Comparison of ENCODE assay signal across 23 cellular contexts in genomic region chr9:91842358-91842757, GRCh38.
DNase-seq lines count a peak whose midpoint lies in the region; ATAC-seq and TF ChIP-seq lines count a peak whose summit lies in the region.
"Had no signal": no experiment of that assay in that cellular context is flagged by ENCODE, and none has a peak within 500 bp of the region (broad histone marks: within the 10 kb centered on the region; RNA-seq: fewer than 3 reads in every experiment).

No MANE protein-coding gene starts in this region.

- H3K4me3 Mint-ChIP-seq in natural killer cell, result no peak overlapping the region
- H3K4me3 Mint-ChIP-seq in immature natural killer cell, result no peak overlapping the region
- H3K4me3 Mint-ChIP-seq: CD4-positive, alpha-beta T cell had no signal

- H2BK5ac ChIP-seq in neuronal stem cell (ENCODE audit: low read length), result no peak overlapping the region

- peak overlapping the region; percentile 72 for H3K9ac ChIP-seq in neuronal stem cell (ENCODE audit: low read depth, low read length, poor library complexity)

- H3K36me3 Mint-ChIP-seq in natural killer cell (no peaks in the 10 kb centered on the region), immature natural killer cell (no peaks in the 10 kb centered on the region)

- no peak for TF ChIP-seq EP300 in esophagus muscularis mucosa (IDR thresholded peaks at IDR 0.05)
- no peak for TF ChIP-seq EP300 in transverse colon (IDR thresholded peaks at IDR 0.05; ENCODE audit: low read depth)

- H3K27me3 Mint-ChIP-seq in natural killer cell (ENCODE audit: low read depth in 2 of 2), result peaks cover 19 to 24% of the 10 kb centered on the region in 2 donors
- peaks cover 7 to 11% (median 9%) of the 10 kb centered on the region in 3 donors for H3K27me3 Mint-ChIP-seq in immature natural killer cell (ENCODE audit: low read depth in 3 of 3)

- no peak overlapping the region for H2BK120ac ChIP-seq in neuronal stem cell (ENCODE audit: low read depth, low read length)

- H3K4me1 ChIP-seq in esophagus muscularis mucosa (peaks cover 10 to 86% (median 81%) of the 10 kb centered on the region in 4 donors), neuronal stem cell (ENCODE audit: control insufficient read depth in 2 of 2, insufficient read depth in 1 of 2, low read depth in 1 of 2, low read length in 2 of 2) (peaks cover 27 to 29% of the 10 kb centered on the region in 2 donors), transverse colon (peaks cover 13 to 40% (median 32%) of the 10 kb centered on the region in 4 donors)
- H3K4me1 ChIP-seq: SJSA1 had no signal

- H2BK15ac ChIP-seq in neuronal stem cell (ENCODE audit: low read length), result no peak overlapping the region

- no peak overlapping the region for H3K14ac ChIP-seq in neuronal stem cell (ENCODE audit: low read length)

- 68% methylated on average over 7 of the region's 7 CpGs for WGBS in esophagus muscularis mucosa
- WGBS in neuronal stem cell (ENCODE audit: extremely low coverage in 2 of 2, insufficient read length in 2 of 2, insufficient replicate concordance in 1 of 2), 2 donors, result no CpG with 5 or more reads among the region's 7 CpGs
- 64% methylated on average over 7 of the region's 7 CpGs; no CpG with 5 or more reads in 1 of the 2 donors for WGBS in transverse colon (ENCODE audit: low coverage in 1 of 2), 2 donors

- H4K8ac ChIP-seq in neuronal stem cell (ENCODE audit: low read depth, low read length), result no peak overlapping the region

- in situ Hi-C loops in transverse colon (cut with MboI; ENCODE audit: low pct_ligation_motif_present in 1 of 4, low pct_unique_long_range_greater_than_20kb in 1 of 4, low sequenced_read_pairs in 3 of 4), result no loop called here

- TF ChIP-seq POLR2A in esophagus muscularis mucosa (IDR thresholded peaks at IDR 0.05; ENCODE audit: low read depth) (no peak), transverse colon (IDR thresholded peaks at IDR 0.05) (no peak)

- H2BK12ac ChIP-seq in neuronal stem cell (ENCODE audit: low read length), result no peak overlapping the region

- intact Hi-C loops in esophagus muscularis mucosa (cut with DNase I) (no loop called here), transverse colon (cut with DNase I; ENCODE audit: low total_unique reads) (loop anchor here (10.0 kb wide), 1 partner anchor 102 kb away; no protein-coding TSS in a partner anchor), natural killer cell (cut with micrococcal nuclease) (no loop called here)

- H3K4me3 ChIP-seq in H7 (ENCODE audit: insufficient read depth, low read depth, low read length), result no peak overlapping the region
- H3K4me3 ChIP-seq in esophagus muscularis mucosa, result no peak overlapping the region
- H3K4me3 ChIP-seq in neuronal stem cell (ENCODE audit: low read length in 2 of 2), result no peak overlapping the region
- no peak overlapping the region for H3K4me3 ChIP-seq in transverse colon
- H3K4me3 ChIP-seq: PC-9, SJSA1 had no signal

- no peak for TF ChIP-seq CTCF in esophagus muscularis mucosa (IDR thresholded peaks at IDR 0.05)
- TF ChIP-seq CTCF in transverse colon (IDR thresholded peaks at IDR 0.05), result no peak
- TF ChIP-seq CTCF in natural killer cell (IDR thresholded peaks at IDR 0.05), result no peak

- H3K9me3 Mint-ChIP-seq in natural killer cell (no peaks in the 10 kb centered on the region), immature natural killer cell (no peaks in the 10 kb centered on the region)
- H3K9me3 Mint-ChIP-seq: CD4-positive, alpha-beta T cell had no signal

- H3K23ac ChIP-seq in neuronal stem cell (ENCODE audit: low read depth, low read length, poor library complexity), result no peak overlapping the region

- H3K9me3 ChIP-seq in esophagus muscularis mucosa, result no peaks in the 10 kb centered on the region
- H3K9me3 ChIP-seq in neuronal stem cell (replicated peaks in 1 of 2; ENCODE audit: control insufficient read depth in 2 of 2, insufficient read depth in 1 of 2, low read depth in 1 of 2, low read length in 2 of 2), result no peaks in the 10 kb centered on the region
- no peaks in the 10 kb centered on the region for H3K9me3 ChIP-seq in transverse colon
- H3K9me3 ChIP-seq: SJSA1 had no signal

- peak overlapping the region; percentile 11 for H4K91ac ChIP-seq in neuronal stem cell (ENCODE audit: low read depth, low read length, poor library complexity)

- H3K36me3 ChIP-seq in H7 (replicated peaks; ENCODE audit: control insufficient read depth, insufficient read depth, low read length) (no peaks in the 10 kb centered on the region), esophagus muscularis mucosa (no peaks in the 10 kb centered on the region), neuronal stem cell (replicated peaks in 1 of 2; ENCODE audit: control insufficient read depth in 2 of 2, insufficient read depth in 2 of 2, low read length in 2 of 2) (no peaks in the 10 kb centered on the region), transverse colon (no peaks in the 10 kb centered on the region)
- H3K36me3 ChIP-seq: SJSA1 had no signal

- H3K79me1 ChIP-seq in neuronal stem cell (ENCODE audit: low read depth, low read length), result peaks cover 9% of the 10 kb centered on the region

- H3K27ac ChIP-seq in esophagus muscularis mucosa (replicated peaks in 1 of 4), result peak overlapping the region; percentile 71 to 87 (median 78)
- no peak overlapping the region for H3K27ac ChIP-seq in neuronal stem cell (replicated peaks; ENCODE audit: low read length)
- H3K27ac ChIP-seq in transverse colon, result peak overlapping the region in 3 of 4 donors; percentile 69 to 84 (median 73)
- H3K27ac ChIP-seq: PC-9, SJSA1 had no signal

- H3K27ac Mint-ChIP-seq in natural killer cell (no peak overlapping the region), immature natural killer cell (no peak overlapping the region)
- H3K27ac Mint-ChIP-seq: CD4-positive, alpha-beta T cell had no signal

- peaks cover 0 to 5% of the 10 kb centered on the region in 2 donors for H3K4me1 Mint-ChIP-seq in natural killer cell
- H3K4me1 Mint-ChIP-seq in immature natural killer cell, result peaks cover 0 to 5% of the 10 kb centered on the region in 2 donors

- DNase-seq in H7 (peak; percentile 9), esophagus muscularis mucosa (ENCODE audit: extremely low spot score) (no peak), neuronal stem cell (ENCODE audit: low spot score) (no peak), transverse colon (no peak), natural killer cell (no peak), immature natural killer cell (no peak), nucleus accumbens (lab: John Stamatoyannopoulos, UW) (no peak)
- DNase-seq: CD4-positive, alpha-beta T cell; COR-L47; DMS79; EL; GF-D8; NCI-H1092 treated with DMSO at 0.1 percent for 48 hours; NCI-H146; NCI-H1930; NCI-H2107; NCI-H446; NCI-H774; NK-92 treated with Interleukin-12 subunit alpha and Interleukin-12 subunit beta, amount 100 ng/mL, for 24 hours; PC-9 had no signal

- H3K27me3 ChIP-seq in H7 (ENCODE audit: control insufficient read depth, insufficient read depth, low read length), result no peaks in the 10 kb centered on the region
- no peaks in the 10 kb centered on the region for H3K27me3 ChIP-seq in esophagus muscularis mucosa
- no peaks in the 10 kb centered on the region for H3K27me3 ChIP-seq in neuronal stem cell (ENCODE audit: control insufficient read depth in 3 of 3, insufficient read depth in 3 of 3, low read depth in 1 of 3, low read length in 3 of 3)
- H3K27me3 ChIP-seq in transverse colon, result no peaks in the 10 kb centered on the region
- H3K27me3 ChIP-seq: SJSA1 had no signal

- H3K18ac ChIP-seq in neuronal stem cell (ENCODE audit: low read length), result peak overlapping the region; percentile 58

- no peak overlapping the region for H2AFZ ChIP-seq in neuronal stem cell (ENCODE audit: low read length)
- H2AFZ ChIP-seq: PC-9 had no signal

- no peak overlapping the region for H3K4me2 ChIP-seq in neuronal stem cell (ENCODE audit: insufficient read depth, low read length, poor library complexity, severe bottlenecking)
- H3K4me2 ChIP-seq: PC-9 had no signal

- H2AK5ac ChIP-seq in neuronal stem cell (ENCODE audit: low read depth, low read length), result no peak overlapping the region

- no peak for ATAC-seq in GM18498 (IDR thresholded peaks at IDR 0.05; ENCODE audit: unreplicated experiment)
- ATAC-seq in natural killer cell, result no peak
- ATAC-seq: Right ventricle myocardium inferior had no signal

- H3K4ac ChIP-seq in neuronal stem cell (ENCODE audit: low read length), result no peak overlapping the region
